ENCODE assay signal across 10 cellular contexts in genomic region chr6:108921547-108922331, GRCh38.
A peak's percentile ranks its signal among the peaks of the same experiment; 100 is the strongest.
DNase-seq lines count a peak whose midpoint lies in the region; ATAC-seq and TF ChIP-seq lines count a peak whose summit lies in the region.
"Had no signal": no experiment of that assay in that cellular context is flagged by ENCODE, and none has a peak within 500 bp of the region (broad histone marks: within the 10 kb centered on the region; RNA-seq: fewer than 3 reads in every experiment).

No MANE protein-coding gene starts in this region.

- no peak for TF ChIP-seq CTCF in activated CD8-positive, alpha-beta T cell treated with anti-CD3 and anti-CD28 coated beads for 36 hours (IDR thresholded peaks at IDR 0.05)
- TF ChIP-seq CTCF in thyroid gland (IDR thresholded peaks at IDR 0.05) (no peak), GM13976 (IDR thresholded peaks at IDR 0.05; ENCODE audit: borderline replicate concordance, control extremely low read depth, extremely low read depth, insufficient read depth, missing control alignments) (no peak)

- H3K27me3 ChIP-seq in thyroid gland = no peaks in the 10 kb centered on the region

- CTCF ChIA-PET in activated CD8-positive, alpha-beta T cell treated with anti-CD3 and anti-CD28 coated beads for 36 hours (lab: Charles Lee) = interaction anchor here (0.9 to 8.1 kb wide), 5 partner anchors 8 to 151 kb away, joined by 3 to 46 read pairs (median 8); no protein-coding TSS in a partner anchor

- no peaks in the 10 kb centered on the region for H3K9me3 ChIP-seq in thyroid gland

- H3K4me3 Mint-ChIP-seq in activated CD8-positive, alpha-beta T cell treated with anti-CD3 and anti-CD28 coated beads for 36 hours = peak overlapping the region; percentile 1

- peaks cover 2% of the 10 kb centered on the region for H3K9me3 Mint-ChIP-seq in activated CD8-positive, alpha-beta T cell treated with anti-CD3 and anti-CD28 coated beads for 36 hours
- H3K9me3 Mint-ChIP-seq: IgD-negative memory B cell had no signal

- no peaks in the 10 kb centered on the region for H3K36me3 ChIP-seq in thyroid gland

- H3K36me3 Mint-ChIP-seq in activated CD8-positive, alpha-beta T cell treated with anti-CD3 and anti-CD28 coated beads for 36 hours (ENCODE audit: low read depth) = peaks cover 10% of the 10 kb centered on the region

- H3K27ac ChIP-seq in thyroid gland = peak overlapping the region; percentile 19 to 54 (median 47)

- no peaks in the 10 kb centered on the region for H3K27me3 Mint-ChIP-seq in activated CD8-positive, alpha-beta T cell treated with anti-CD3 and anti-CD28 coated beads for 36 hours
- H3K27me3 Mint-ChIP-seq: IgD-negative memory B cell had no signal

- peak overlapping the region; percentile 47 for H3K27ac Mint-ChIP-seq in activated CD8-positive, alpha-beta T cell treated with anti-CD3 and anti-CD28 coated beads for 36 hours
- H3K27ac Mint-ChIP-seq: IgD-negative memory B cell had no signal

- no peak overlapping the region for H3K4me3 ChIP-seq in thyroid gland (replicated peaks in 1 of 3)

- peaks cover 6 to 25% of the 10 kb centered on the region in 2 donors for H3K4me1 ChIP-seq in thyroid gland

- intact Hi-C loops in activated CD8-positive, alpha-beta T cell treated with anti-CD3 and anti-CD28 coated beads for 36 hours (cut with micrococcal nuclease) = loop anchor here (1.0 kb wide), 1 partner anchor 47 kb away; no protein-coding TSS in a partner anchor
- intact Hi-C loops in Right ventricle myocardium superior (cut with DNase I) (no loop called here), thyroid gland (cut with DNase I) (no loop called here)

- POLR2A ChIA-PET in activated CD8-positive, alpha-beta T cell treated with anti-CD3 and anti-CD28 coated beads for 36 hours (lab: Charles Lee) = interaction anchor here (0.6 to 1.8 kb wide), 6 partner anchors 22 to 737 kb away, joined by 3 to 5 read pairs (median 4); no protein-coding TSS in a partner anchor

- in situ Hi-C loops in GM13976 (cut with MboI; ENCODE audit: low sequenced_read_pairs, unreplicated experiment) = no loop called here

- WGBS in thyroid gland, 2 donors = 62 to 64% methylated on average over 8 to 9 of the region's 9 CpGs

- no peak for TF ChIP-seq POLR2A in thyroid gland (IDR thresholded peaks at IDR 0.05)

- DNase-seq in activated naive CD4-positive, alpha-beta T cell treated with Interleukin-2 at 50 U/mL for 16 hours = peak; percentile 42
- no peak for DNase-seq in activated naive CD4-positive, alpha-beta T cell (lab: John Stamatoyannopoulos, UW)
- DNase-seq in activated CD8-positive, alpha-beta T cell treated with anti-CD3 and anti-CD28 coated beads for 36 hours = peak; percentile 73
- no peak for DNase-seq in Right ventricle myocardium superior
- peak; percentile 58 to 60 for DNase-seq in thyroid gland
- DNase-seq in globus pallidus (ENCODE audit: low spot score) = no peak
- no peak for DNase-seq in GM13976 (ENCODE audit: low spot score)
- DNase-seq: C1 segment of cervical spinal cord had no signal

- peak; percentile 80 for ATAC-seq in activated CD8-positive, alpha-beta T cell treated with anti-CD3 and anti-CD28 coated beads for 36 hours
- ATAC-seq in Right ventricle myocardium superior (ENCODE audit: poor library complexity) (peak; percentile 82), GM21367 (IDR thresholded peaks at IDR 0.05; ENCODE audit: unreplicated experiment) (no peak)

- H3K4me1 Mint-ChIP-seq in activated CD8-positive, alpha-beta T cell treated with anti-CD3 and anti-CD28 coated beads for 36 hours (ENCODE audit: low read depth) = peaks cover 34% of the 10 kb centered on the region

Comparison
In these comparisons a context has a peak if more than half of its experiments do, and no peak if none do; other contexts are left out.
1. DNase-seq: peak in activated naive CD4-positive, alpha-beta T cell treated with Interleukin-2 at 50 U/mL for 16 hours (single experiment), activated CD8-positive, alpha-beta T cell treated with anti-CD3 and anti-CD28 coated beads for 36 hours (single experiment) and thyroid gland (2 of 2); none in activated naive CD4-positive, alpha-beta T cell (0 of 4), Right ventricle myocardium superior (single experiment), globus pallidus (single experiment) and GM13976 (single experiment).